Comparison of ENCODE assay signal across 8 cellular contexts in the genomic region with DNA sequence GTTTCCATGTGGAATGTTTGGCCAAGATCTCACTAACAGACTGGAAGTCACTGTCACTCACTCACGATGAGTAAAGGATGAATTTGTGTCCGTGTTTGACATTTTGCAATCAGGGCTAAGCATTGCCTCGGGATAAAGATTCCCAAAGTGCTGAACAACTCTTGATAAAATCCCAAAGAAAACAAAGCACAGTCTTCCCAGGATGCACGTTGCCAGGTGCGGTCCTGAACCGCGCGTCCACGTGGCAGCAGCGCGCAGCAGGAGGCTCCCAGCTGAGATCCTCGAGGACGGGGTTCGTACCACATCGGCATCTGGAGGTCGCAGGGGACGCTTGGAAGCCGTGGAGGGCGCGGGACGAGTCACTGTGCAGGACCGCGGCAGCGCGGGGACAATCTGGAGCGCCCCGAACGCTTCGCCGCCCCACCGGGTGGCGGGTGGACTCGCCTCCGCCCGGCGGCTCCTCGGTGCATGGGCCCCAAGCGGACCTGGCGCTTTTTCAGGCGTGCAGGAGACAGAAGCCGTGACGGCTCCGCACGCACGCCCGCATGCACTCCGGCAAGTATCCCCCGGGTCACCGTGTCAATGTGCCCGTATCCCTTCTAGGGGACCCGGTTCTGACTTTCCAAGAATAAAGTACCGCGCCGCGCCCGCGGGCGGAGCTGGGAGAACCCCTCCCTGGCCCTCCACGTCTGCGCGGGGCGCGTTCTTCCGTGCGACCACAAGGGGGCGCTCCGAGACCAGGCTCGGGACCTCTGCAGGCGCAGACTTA. TPM values are rescaled to one million over a fixed set of nuclear protein-coding genes. Genes with fewer than 3 reads are reported as not detected.
DNase-seq lines count a peak whose midpoint lies in the region; ATAC-seq, FAIRE-seq and TF ChIP-seq lines count a peak whose summit lies in the region.

No MANE protein-coding gene starts in this region.

- TF ChIP-seq POLR2A in GM18505 (IDR thresholded peaks at IDR 0.05; ENCODE audit: borderline replicate concordance, extremely low read depth, insufficient read depth, insufficient read length): no peak

- H3K4me1 ChIP-seq in keratinocyte (ENCODE audit: control insufficient read depth, extremely low read depth, insufficient read depth, low read length): peaks cover 21% of the 10 kb centered on the region

- ATAC-seq in GM18505 (IDR thresholded peaks at IDR 0.05; ENCODE audit: unreplicated experiment) (peak; percentile 89), HG02973 (IDR thresholded peaks at IDR 0.05; ENCODE audit: unreplicated experiment) (peak; percentile 92), SK-N-SH treated with all-trans-retinoic acid at 6 μM for 48 hours (peak; percentile 97)

- peak; percentile 36 for FAIRE-seq in keratinocyte (lab: Jason Lieb, UNC)

- no peaks in the 10 kb centered on the region for H3K36me3 ChIP-seq in brain microvascular endothelial cell (replicated peaks)
- H3K36me3 ChIP-seq in keratinocyte (ENCODE audit: control insufficient read depth in 2 of 2, extremely low read depth in 1 of 2, insufficient read depth in 2 of 2, low read length in 2 of 2): no peaks in the 10 kb centered on the region

- dilution Hi-C loops in keratinocyte (cut with MboI; ENCODE audit: extremely low pct_ligation_motif_present, low sequenced_read_pairs): no loop called here

- no peak overlapping the region for H3K27ac ChIP-seq in brain microvascular endothelial cell
- no peak overlapping the region for H3K27ac ChIP-seq in keratinocyte (ENCODE audit: control insufficient read depth, insufficient read depth, low read length)

- no peaks in the 10 kb centered on the region for H3K79me2 ChIP-seq in keratinocyte (ENCODE audit: control insufficient read depth, insufficient read depth, low read length)

- peak overlapping the region; percentile 51 for H3K9ac ChIP-seq in keratinocyte (ENCODE audit: control insufficient read depth, extremely low read depth, insufficient read depth, low read length)

- DNase-seq in brain microvascular endothelial cell (peak; percentile 75), keratinocyte (ENCODE audit: low read depth, low spot score) (no peak), Kasumi-1 (lab: John Stamatoyannopoulos, UW) (no peak)
- peak; percentile 77 to 87 for DNase-seq in stimulated activated CD4-positive, alpha-beta T cell treated with anti-CD3 and anti-CD28 coated beads, Interleukin-1b, Interleukin-23, amount 100 ng/mL, for 1 hour (ENCODE audit: low read depth in 2 of 2)
- no peak for DNase-seq in stimulated activated naive CD4-positive, alpha-beta T cell (lab: John Stamatoyannopoulos, UW)

- H3K9me3 ChIP-seq in keratinocyte (ENCODE audit: control insufficient read depth, low read depth, low read length): no peaks in the 10 kb centered on the region

- H2AFZ ChIP-seq in keratinocyte (ENCODE audit: control insufficient read depth, low read length): peak overlapping the region; percentile 89

- TF ChIP-seq CTCF in brain microvascular endothelial cell (IDR thresholded peaks at IDR 0.05; ENCODE audit: low read depth, low read length, missing control alignments) (peak; percentile 97), keratinocyte (optimal IDR thresholded peaks at IDR 0.05 in 1 of 3, IDR thresholded peaks at IDR 0.05 in 1 of 3, conservative IDR thresholded peaks at IDR 0.05 in 1 of 3; ENCODE audit: extremely low read depth in 1 of 3, insufficient read depth in 2 of 3, low read length in 3 of 3) (peak in 2 of 3 experiments; percentile 81 to 98)

- H3K4me3 ChIP-seq in brain microvascular endothelial cell (ENCODE audit: low read depth, low read length) (peak overlapping the region; percentile 55), keratinocyte (ENCODE audit: control insufficient read depth in 2 of 3, extremely low read depth in 1 of 3, insufficient read depth in 2 of 3, low read depth in 1 of 3, low read length in 3 of 3) (peak overlapping the region; percentile 20 to 61 (median 33))

- H3K4me2 ChIP-seq in keratinocyte (ENCODE audit: control insufficient read depth, extremely low read depth, insufficient read depth, low read depth, low read length): peak overlapping the region; percentile 84

- H3K27me3 ChIP-seq in brain microvascular endothelial cell (replicated peaks) (no peaks in the 10 kb centered on the region), keratinocyte (ENCODE audit: control insufficient read depth, extremely low read depth, insufficient read depth, low read length) (no peaks in the 10 kb centered on the region)

- H3K9me1 ChIP-seq in keratinocyte (ENCODE audit: control insufficient read depth, extremely low read depth, insufficient read depth, low read length): no peaks in the 10 kb centered on the region

- in situ Hi-C loops in brain microvascular endothelial cell (cut with HindIII; ENCODE audit: low pct_ligation_motif_present, low sequenced_read_pairs): no loop called here

- H4K20me1 ChIP-seq in keratinocyte (ENCODE audit: control insufficient read depth, extremely low read depth, insufficient read depth, low read length): no peaks in the 10 kb centered on the region

TF ChIP-seq in SK-N-SH treated with all-trans-retinoic acid at 6 μM for 48 hours, 23 proteins besides CTCF, POLR2A, EP300 and RAD21:
- TF ChIP-seq OSR1 (CRISPR knock-in tag; IDR thresholded peaks at IDR 0.05) (no peak), ZC3H10 (CRISPR knock-in tag; IDR thresholded peaks at IDR 0.05) (no peak), TCF4 (CRISPR knock-in tag; IDR thresholded peaks at IDR 0.05; ENCODE audit: borderline replicate concordance) (peak; percentile 38; the same call in 1 of the 2 replicates)
TF ChIP-seq in SK-N-SH treated with all-trans-retinoic acid at 6 μM for 48 hours: peak in this region for 1.

RNA-seq across cellular contexts. Expression of a gene that starts 17.7 kb away (rescaled TPM):
- polyA plus RNA-seq in keratinocyte: not detected in 3 replicates
- not detected for polyA plus RNA-seq in keratinocyte (2011; ENCODE audit: low read depth)
- not detected in 2 replicates for polyA plus RNA-seq in keratinocyte (2011; cell fraction: cytosol; rRNA removed)
- not detected in 2 replicates for polyA plus RNA-seq in keratinocyte (2011; cell fraction: nucleus; rRNA removed)
- not detected in 2 replicates for polyA plus RNA-seq in keratinocyte (2012; ENCODE audit: low replicate concordance)
- polyA minus RNA-seq in keratinocyte: not detected in 3 replicates
- polyA minus RNA-seq in keratinocyte (2011; cell fraction: cytosol; rRNA and poly(A)+ RNA removed): not detected
- not detected in 2 replicates for polyA minus RNA-seq in keratinocyte (2011; cell fraction: nucleus; rRNA and poly(A)+ RNA removed)

RNA-seq across cellular contexts. Expression of a gene that starts 36.1 kb away (rescaled TPM):
- polyA plus RNA-seq in keratinocyte: not detected in 3 replicates
- not detected for polyA plus RNA-seq in keratinocyte (2011; ENCODE audit: low read depth)
- polyA plus RNA-seq in keratinocyte (2011; cell fraction: cytosol; rRNA removed): not detected in 2 replicates
- polyA plus RNA-seq in keratinocyte (2011; cell fraction: nucleus; rRNA removed): not detected in 2 replicates
- polyA plus RNA-seq in keratinocyte (2012; ENCODE audit: low replicate concordance): not detected in 2 replicates
- not detected in 3 replicates for polyA minus RNA-seq in keratinocyte
- polyA minus RNA-seq in keratinocyte (2011; cell fraction: cytosol; rRNA and poly(A)+ RNA removed): not detected
- not detected in 2 replicates for polyA minus RNA-seq in keratinocyte (2011; cell fraction: nucleus; rRNA and poly(A)+ RNA removed)

Comparison
In these comparisons a context has a peak if more than half of its experiments do, and no peak if none do; other contexts are left out.
1. DNase-seq: peak in brain microvascular endothelial cell (single experiment) and stimulated activated CD4-positive, alpha-beta T cell treated with anti-CD3 and anti-CD28 coated beads, Interleukin-1b, Interleukin-23, amount 100 ng/mL, for 1 hour (2 of 2); none in keratinocyte (single experiment), Kasumi-1 (0 of 2) and stimulated activated naive CD4-positive, alpha-beta T cell (0 of 6).
2. Peak in every context shown above with its lines, with median percentiles within 50 percentile points of each other: ATAC-seq.